Comparison of ENCODE assay signal across 22 cellular contexts in the genomic region with DNA sequence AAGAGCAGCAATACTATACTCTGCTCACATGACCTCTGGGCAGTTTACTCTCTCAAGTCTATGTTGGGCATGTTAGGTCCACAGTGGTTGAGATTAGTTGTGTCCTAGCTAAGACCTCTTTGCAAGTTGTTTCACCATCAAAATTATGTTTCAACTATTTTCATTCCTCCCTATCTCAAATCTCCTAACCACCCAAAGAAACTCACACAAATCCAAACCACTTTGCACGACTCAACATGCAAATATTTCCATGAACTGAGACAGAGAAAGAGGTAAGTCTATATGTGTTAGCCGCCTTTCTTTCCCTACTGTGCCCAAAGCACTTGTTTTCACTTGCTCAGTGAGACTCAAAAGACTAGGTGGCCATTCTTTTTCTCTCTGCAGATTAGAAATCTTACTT.
"Had no signal": no experiment of that assay in that cellular context is flagged by ENCODE, and none has a peak within 500 bp of the region (broad histone marks: within the 10 kb centered on the region; RNA-seq: fewer than 3 reads in every experiment).

No MANE protein-coding gene starts in this region.

- H3K4me3 Mint-ChIP-seq: naive B cell; nephron; stimulated activated memory B cell treated with anti-CD40 and anti-IgM and Interleukin-4, amounts not matched to agents 10 μg/mL and 1 μg/mL and 100 μg/mL, for 72 hours had no signal

- H3K27ac Mint-ChIP-seq: nephron; stimulated activated memory B cell treated with anti-CD40 and anti-IgM and Interleukin-4, amounts not matched to agents 10 μg/mL and 1 μg/mL and 100 μg/mL, for 72 hours had no signal

- ATAC-seq: gastrocnemius medialis; left colon; left ventricle myocardium superior; psoas muscle; right lobe of liver; stimulated activated memory B cell treated with anti-CD40 and anti-IgM and Interleukin-4, amounts not matched to agents 10 μg/mL and 1 μg/mL and 100 μg/mL, for 72 hours had no signal

- H3K9me3 Mint-ChIP-seq: nephron had no signal

- DNase-seq: cortex of kidney; dorsolateral prefrontal cortex; effector CD8-positive, alpha-beta T cell; gastrocnemius medialis; glutamatergic neuron; kidney; left colon; left ventricle myocardium superior; mesendoderm; naive B cell; psoas muscle; retina; right lobe of liver; spleen; stimulated activated CD4-positive, alpha-beta T cell treated with anti-CD3 and anti-CD28 coated beads, Interleukin-15, amount 100 ng/mL, for 24 hours; stimulated activated CD4-positive, alpha-beta T cell treated with anti-CD3 and anti-CD28 coated beads, Interleukin-1b, Interleukin-23, amount 100 ng/mL, for 48 hours; stimulated activated CD4-positive, alpha-beta T cell treated with anti-CD3 and anti-CD28 coated beads, Interleukin-4, amount 100 ng/mL, for 24 hours; stomach; substantia nigra; transverse colon had no signal

- H3K4me1 Mint-ChIP-seq: naive B cell; stimulated activated memory B cell treated with anti-CD40 and anti-IgM and Interleukin-4, amounts not matched to agents 10 μg/mL and 1 μg/mL and 100 μg/mL, for 72 hours had no signal
